In the genomic region with DNA sequence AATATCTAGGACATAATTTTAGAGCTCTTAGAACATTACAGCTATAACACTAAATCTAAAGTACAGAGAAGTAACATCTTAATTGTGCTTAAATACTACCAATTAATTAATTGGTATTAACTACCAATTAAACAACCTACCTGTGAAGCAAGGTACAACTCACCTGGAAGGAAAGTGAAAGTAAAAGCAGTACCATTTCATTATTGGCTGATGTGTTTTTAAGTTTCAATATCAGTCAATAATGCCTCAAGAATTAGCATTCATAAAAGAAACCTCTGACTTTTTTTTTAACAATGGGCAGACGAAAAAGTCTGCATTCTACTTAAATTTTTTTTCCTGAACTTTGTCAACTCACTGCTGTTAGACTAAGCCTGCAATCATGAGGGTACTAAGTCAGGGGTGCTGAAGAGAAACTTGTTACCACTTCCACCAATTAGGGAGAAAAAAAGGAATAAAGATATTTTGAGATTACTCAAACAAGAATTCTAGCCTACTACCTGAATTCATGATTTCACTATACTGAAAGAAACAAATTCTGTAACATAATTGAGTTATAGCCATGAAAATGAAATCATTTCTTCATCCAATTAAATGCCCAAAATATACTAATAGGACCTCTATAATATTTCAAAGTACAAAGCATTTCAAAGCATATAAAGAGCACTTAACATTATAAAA, we compare ENCODE assay signal across 17 cellular contexts. TPM values are rescaled to one million over a fixed set of nuclear protein-coding genes. Genes with fewer than 3 reads are reported as not detected.
DNase-seq lines count a peak whose midpoint lies in the region; ATAC-seq and TF ChIP-seq lines count a peak whose summit lies in the region.
"Had no signal": no experiment of that assay in that cellular context is flagged by ENCODE, and none has a peak within 500 bp of the region (broad histone marks: within the 10 kb centered on the region; RNA-seq: fewer than 3 reads in every experiment).

No MANE protein-coding gene starts in this region.

- no peak overlapping the region for H2BK120ac ChIP-seq in mesenchymal stem cell (ENCODE audit: low read depth, low read length)

- H3K9me3 ChIP-seq in mesenchymal stem cell (ENCODE audit: control insufficient read depth, low read length) (no peaks in the 10 kb centered on the region), transverse colon (no peaks in the 10 kb centered on the region)
- H3K9me3 ChIP-seq: HAP-1, uterus had no signal

- no CpG with 5 or more reads among the region's 1 CpG for WGBS in mesenchymal stem cell
- WGBS in transverse colon (ENCODE audit: low coverage in 1 of 2), 2 donors: 52 to 58% methylated on average over 1 of the region's 1 CpG

- H3K36me3 Mint-ChIP-seq in activated CD4-positive, alpha-beta T cell treated with anti-CD3 and anti-CD28 coated beads, Interleukin-2, amount 10 ng/mL, durations not matched to agents 24 days and 14 days (ENCODE audit: low read depth): peaks cover 22% of the 10 kb centered on the region
- peaks cover 34% of the 10 kb centered on the region for H3K36me3 Mint-ChIP-seq in activated B cell treated with CpG ODN at 0.5 μM for 24 hours (ENCODE audit: low read depth)

- no peak overlapping the region for H3K18ac ChIP-seq in mesenchymal stem cell (ENCODE audit: low read depth in 1 of 2, low read length in 2 of 2)

- no peak overlapping the region for H3K4ac ChIP-seq in mesenchymal stem cell (ENCODE audit: low read depth in 1 of 2, low read length in 2 of 2)

- H3K4me1 Mint-ChIP-seq in activated CD4-positive, alpha-beta T cell treated with anti-CD3 and anti-CD28 coated beads, Interleukin-2, amount 10 ng/mL, durations not matched to agents 24 days and 14 days: peaks cover 18% of the 10 kb centered on the region
- H3K4me1 Mint-ChIP-seq in activated B cell treated with CpG ODN at 0.5 μM for 24 hours: peaks cover 40% of the 10 kb centered on the region

- no peak overlapping the region for H4K8ac ChIP-seq in mesenchymal stem cell (ENCODE audit: low read length)

- no peak overlapping the region for H3K4me2 ChIP-seq in mesenchymal stem cell (ENCODE audit: low read length, poor library complexity, severe bottlenecking)

- H3K9me3 Mint-ChIP-seq in activated CD4-positive, alpha-beta T cell treated with anti-CD3 and anti-CD28 coated beads, Interleukin-2, amount 10 ng/mL, durations not matched to agents 24 days and 14 days: no peaks in the 10 kb centered on the region
- H3K9me3 Mint-ChIP-seq in activated B cell treated with CpG ODN at 0.5 μM for 24 hours: no peaks in the 10 kb centered on the region

- ATAC-seq in activated B cell treated with CpG ODN at 0.5 μM for 24 hours (ENCODE audit: low read depth): peak; percentile 40

- H3K27ac ChIP-seq in mesenchymal stem cell (ENCODE audit: low read length, poor library complexity, severe bottlenecking) (no peak overlapping the region), transverse colon (peak overlapping the region in 1 of 4 donors; percentile 7)
- H3K27ac ChIP-seq: uterus had no signal

- no peak overlapping the region for H4K91ac ChIP-seq in mesenchymal stem cell (ENCODE audit: low read length)

- no peak for TF ChIP-seq EP300 in transverse colon (IDR thresholded peaks at IDR 0.05; ENCODE audit: low read depth)

- in situ Hi-C loops in GM13977 (cut with MboI; ENCODE audit: low pct_unique_long_range_greater_than_20kb, low sequenced_read_pairs, unreplicated experiment) (no loop called here), transverse colon (cut with MboI; ENCODE audit: low pct_ligation_motif_present in 1 of 4, low pct_unique_long_range_greater_than_20kb in 1 of 4, low sequenced_read_pairs in 3 of 4) (no loop called here)

- no peak for DNase-seq in activated CD4-positive, alpha-beta T cell treated with anti-CD3 and anti-CD28 coated beads, Interleukin-2, amount 10 ng/mL, durations not matched to agents 24 days and 14 days
- DNase-seq in activated CD4-positive, alpha-beta T cell treated with anti-CD3 and anti-CD28 coated beads for 1 hour: no peak
- peak; percentile 24 for DNase-seq in GM13977 (ENCODE audit: low spot score)
- DNase-seq in activated B cell treated with CpG ODN at 0.5 μM for 24 hours: no peak
- no peak for DNase-seq in mesenchymal stem cell
- no peak for DNase-seq in transverse colon
- no peak for DNase-seq in DMS114 treated with DMSO at 0.1 percent for 48 hours (lab: John Stamatoyannopoulos, UW; ENCODE audit: unreplicated experiment)
- DNase-seq in SIG-M5 (lab: John Stamatoyannopoulos, UW): no peak
- DNase-seq: ACHN; foreskin melanocyte; NCI-H1694 treated with DMSO at 0.1 percent for 48 hours; NCI-H524 treated with DMSO at 0.1 percent for 48 hours; occipital lobe; stimulated activated naive CD4-positive, alpha-beta T cell treated with Interleukin-2 at 50 U/mL for 16 hours; uterus had no signal

- no peak overlapping the region for H2AFZ ChIP-seq in mesenchymal stem cell (ENCODE audit: low read depth, low read length)

- POLR2A ChIA-PET in activated B cell treated with CpG ODN at 0.5 μM for 24 hours (lab: Charles Lee): interaction anchor here (1.7 kb wide), 1 partner anchor 21 kb away, joined by 10 read pairs; no protein-coding TSS in a partner anchor

- H2BK12ac ChIP-seq in mesenchymal stem cell (ENCODE audit: low read length in 2 of 2): no peak overlapping the region

- H3K27ac Mint-ChIP-seq in activated CD4-positive, alpha-beta T cell treated with anti-CD3 and anti-CD28 coated beads, Interleukin-2, amount 10 ng/mL, durations not matched to agents 24 days and 14 days: peak overlapping the region; percentile 56
- H3K27ac Mint-ChIP-seq in activated B cell treated with CpG ODN at 0.5 μM for 24 hours: peak overlapping the region; percentile 78

- H3K23ac ChIP-seq in mesenchymal stem cell (ENCODE audit: low read length in 2 of 2): no peak overlapping the region

- H3K4me1 ChIP-seq in mesenchymal stem cell (ENCODE audit: control insufficient read depth, insufficient read depth, low read depth, low read length) (peaks cover 6% of the 10 kb centered on the region), transverse colon (peaks cover 0 to 21% (median 12%) of the 10 kb centered on the region in 4 donors)
- H3K4me1 ChIP-seq: HAP-1, uterus had no signal

- intact Hi-C loops in activated CD4-positive, alpha-beta T cell treated with anti-CD3 and anti-CD28 coated beads, Interleukin-2, amount 10 ng/mL, durations not matched to agents 24 days and 14 days (cut with micrococcal nuclease): no loop called here
- intact Hi-C loops in activated B cell treated with CpG ODN at 0.5 μM for 24 hours (cut with micrococcal nuclease) (loop anchor here (1.0 to 5.0 kb wide), 3 partner anchors 19 to 110 kb away; no protein-coding TSS in a partner anchor), transverse colon (cut with DNase I; ENCODE audit: low total_unique reads) (no loop called here)

- H3K79me1 ChIP-seq in mesenchymal stem cell (replicated peaks; ENCODE audit: low read length, poor library complexity, severe bottlenecking): peaks cover 14% of the 10 kb centered on the region

- H3K9ac ChIP-seq in mesenchymal stem cell (ENCODE audit: low read length): peak overlapping the region; percentile 12

- H3K14ac ChIP-seq in mesenchymal stem cell (ENCODE audit: low read length in 2 of 2): no peak overlapping the region

- no peak overlapping the region for H2BK5ac ChIP-seq in mesenchymal stem cell (ENCODE audit: low read depth, low read length, poor library complexity, severe bottlenecking)

- no peak overlapping the region for H2AK5ac ChIP-seq in mesenchymal stem cell (ENCODE audit: low read length, severe bottlenecking)

- peak overlapping the region; percentile 58 for H3K4me3 Mint-ChIP-seq in activated CD4-positive, alpha-beta T cell treated with anti-CD3 and anti-CD28 coated beads, Interleukin-2, amount 10 ng/mL, durations not matched to agents 24 days and 14 days
- peak overlapping the region; percentile 28 for H3K4me3 Mint-ChIP-seq in activated B cell treated with CpG ODN at 0.5 μM for 24 hours

- no peaks in the 10 kb centered on the region for H3K27me3 Mint-ChIP-seq in activated CD4-positive, alpha-beta T cell treated with anti-CD3 and anti-CD28 coated beads, Interleukin-2, amount 10 ng/mL, durations not matched to agents 24 days and 14 days
- H3K27me3 Mint-ChIP-seq in activated B cell treated with CpG ODN at 0.5 μM for 24 hours: no peaks in the 10 kb centered on the region

- TF ChIP-seq CTCF in GM13977 (IDR thresholded peaks at IDR 0.05; ENCODE audit: extremely low read depth, insufficient read depth, missing control alignments) (no peak), activated B cell treated with CpG ODN at 0.5 μM for 24 hours (IDR thresholded peaks at IDR 0.05) (no peak), transverse colon (IDR thresholded peaks at IDR 0.05) (no peak)

- no peak overlapping the region for H2BK15ac ChIP-seq in mesenchymal stem cell (ENCODE audit: low read depth, poor library complexity, severe bottlenecking)

- no peaks in the 10 kb centered on the region for H3K27me3 ChIP-seq in mesenchymal stem cell (ENCODE audit: control insufficient read depth in 1 of 2, insufficient read depth in 1 of 2, low read length in 2 of 2)
- H3K27me3 ChIP-seq in transverse colon: no peaks in the 10 kb centered on the region
- H3K27me3 ChIP-seq: uterus had no signal

- no peak for TF ChIP-seq POLR2A in transverse colon (IDR thresholded peaks at IDR 0.05)

- H3K36me3 ChIP-seq in mesenchymal stem cell (ENCODE audit: control insufficient read depth in 1 of 2, insufficient read depth in 2 of 2, low read depth in 1 of 2, low read length in 2 of 2): peaks cover 3 to 35% of the 10 kb centered on the region in 2 experiments
- peaks cover 0 to under 1% (median 0%) of the 10 kb centered on the region in 4 donors for H3K36me3 ChIP-seq in transverse colon
- H3K36me3 ChIP-seq: uterus had no signal

- no peak overlapping the region for H3K4me3 ChIP-seq in mesenchymal stem cell (ENCODE audit: insufficient read depth in 1 of 2, low read depth in 1 of 2, low read length in 2 of 2)
- no peak overlapping the region for H3K4me3 ChIP-seq in transverse colon
- H3K4me3 ChIP-seq: HAP-1, K562, uterus had no signal

- CTCF ChIA-PET in activated B cell treated with CpG ODN at 0.5 μM for 24 hours (lab: Charles Lee): no interaction called here

RNA-seq across cellular contexts. Expression of a gene that starts 19.9 kb away (rescaled TPM):
- 38.9 and 41.4 TPM in 2 replicates for total RNA-seq in activated CD4-positive, alpha-beta T cell treated with anti-CD3 and anti-CD28 coated beads, Interleukin-2, amount 10 ng/mL, durations not matched to agents 24 days and 14 days
- total RNA-seq in activated B cell treated with CpG ODN at 0.5 μM for 24 hours (57.9 and 58.0 TPM in 2 replicates), transverse colon (10 to 100 TPM; 16.5 to 28.6 (median 23.1) TPM)
- 16.2 TPM for polyA plus RNA-seq in mesenchymal stem cell (2013, experiment 1 of 2)
- 16.8 TPM for polyA plus RNA-seq in mesenchymal stem cell (2013, experiment 2 of 2)

RNA-seq across cellular contexts. Expression of a gene that starts 46.0 kb away (rescaled TPM):
- total RNA-seq in activated CD4-positive, alpha-beta T cell treated with anti-CD3 and anti-CD28 coated beads, Interleukin-2, amount 10 ng/mL, durations not matched to agents 24 days and 14 days: 17.2 and 21.6 TPM in 2 replicates
- total RNA-seq in activated B cell treated with CpG ODN at 0.5 μM for 24 hours: 58.2 and 60.7 TPM in 2 replicates
- polyA plus RNA-seq in mesenchymal stem cell (2013, experiment 1 of 2): 8.2 TPM
- 8.4 TPM for polyA plus RNA-seq in mesenchymal stem cell (2013, experiment 2 of 2)
- 10 to 100 TPM in 2 of 4 donors, 1 to 10 TPM in 2; 7.0 to 29.5 (median 13.0) TPM for total RNA-seq in transverse colon
